8 cellular contexts compared by ENCODE assay signal in genomic region chr22:38506118-38506962, GRCh38. TPM values are rescaled to one million over a fixed set of nuclear protein-coding genes. Genes with fewer than 3 reads are reported as not detected.
DNase-seq lines count a peak whose midpoint lies in the region; ATAC-seq and TF ChIP-seq lines count a peak whose summit lies in the region.

Gene DDX17, minus strand, starts transcription at chr22:38506311.

- TF ChIP-seq CTCF in spleen (IDR thresholded peaks at IDR 0.05 in 8 of 11, conservative IDR thresholded peaks at IDR 0.05 in 3 of 11) = peak in 2 of 11 experiments; percentile 29

- H3K27ac ChIP-seq in spleen = peak within 1 kb of the TSS; percentile 94 to 100 (median 100)

- peaks cover 0 to 3% (median 0%) of the 10 kb centered on the region in 7 donors for H3K27me3 ChIP-seq in spleen (replicated peaks in 1 of 7)

- H3K4me1 ChIP-seq in spleen = peaks cover 27 to 48% (median 41%) of the 10 kb centered on the region in 6 donors

- H3K4me3 ChIP-seq in spleen = peak within 1 kb of the TSS; percentile 66 to 89 (median 69)

- H3K36me3 ChIP-seq in spleen = peaks cover 0 to 31% (median 9%) of the 10 kb centered on the region in 6 donors

- WGBS in spleen, 5 donors = 0% methylated on average over 65 to 83 of the region's 83 CpGs

- peak; percentile 95 for DNase-seq in AG08396 (ENCODE audit: low spot score)
- peak; percentile 82 for DNase-seq in NCI-H345 treated with DMSO at 0.1 percent for 48 hours (lab: John Stamatoyannopoulos, UW; ENCODE audit: unreplicated experiment)
- DNase-seq in activated CD4-positive, CD25-positive, alpha-beta regulatory T cell (lab: John Stamatoyannopoulos, UW) = peak; percentile 80 to 95 (median 88)
- DNase-seq in central memory CD4-positive, alpha-beta T cell = peak; percentile 94
- DNase-seq in inferior parietal cortex (ENCODE audit: extremely low spot score) = peak; percentile 99
- peak; percentile 97 for DNase-seq in spleen

- no peaks in the 10 kb centered on the region for H3K9me3 ChIP-seq in spleen

- no peak for TF ChIP-seq POLR2A in spleen (IDR thresholded peaks at IDR 0.05)

- intact Hi-C loops in spleen (cut with DNase I; ENCODE audit: low total_unique reads) = no loop called here

- ATAC-seq in GM19023 (IDR thresholded peaks at IDR 0.05; ENCODE audit: unreplicated experiment) (peak; percentile 77), HG03280 (IDR thresholded peaks at IDR 0.05; ENCODE audit: unreplicated experiment) (peak; percentile 85)

RNA-seq across cellular contexts. Expression of gene DDX17, which starts in this region (rescaled TPM):
- 100 to 1,000 TPM; 579 to 818 (median 658) TPM for total RNA-seq in spleen
- 100 to 1,000 TPM; 150 to 224 (median 204) TPM for polyA plus RNA-seq in spleen

Comparison
In these comparisons a context has a peak if more than half of its experiments do, and no peak if none do; other contexts are left out.
1. Peak in every context shown above with its lines: DNase-seq, ATAC-seq, H3K4me3 ChIP-seq and H3K27ac ChIP-seq.